Comparison of ENCODE assay signal across 9 cellular contexts in genomic region chr1:112704908-112705627, GRCh38. TPM values are rescaled to one million over a fixed set of nuclear protein-coding genes. Genes with fewer than 3 reads are reported as not detected.
DNase-seq lines count a peak whose midpoint lies in the region; ATAC-seq lines count a peak whose summit lies in the region.
"Had no signal": no experiment of that assay in that cellular context is flagged by ENCODE, and none has a peak within 500 bp of the region (broad histone marks: within the 10 kb centered on the region; RNA-seq: fewer than 3 reads in every experiment).

No MANE protein-coding gene starts in this region.

- no peaks in the 10 kb centered on the region for H3K36me3 ChIP-seq in CD8-positive, alpha-beta memory T cell (ENCODE audit: insufficient read depth, low read length)
- H3K36me3 ChIP-seq in mucosa of rectum (ENCODE audit: control insufficient read depth in 2 of 2, insufficient read depth in 2 of 2, low read length in 2 of 2), result peaks cover 28% of the 10 kb centered on the region in 2 donors
- no peaks in the 10 kb centered on the region for H3K36me3 ChIP-seq in urinary bladder (ENCODE audit: insufficient read depth)
- H3K36me3 ChIP-seq: neutrophil had no signal

- H3K4me1 ChIP-seq in CD8-positive, alpha-beta memory T cell (ENCODE audit: insufficient read depth, low read length), result peaks cover 52% of the 10 kb centered on the region
- H3K4me1 ChIP-seq in mucosa of rectum (ENCODE audit: control insufficient read depth in 2 of 2, insufficient read depth in 2 of 2, low read length in 2 of 2), result peaks cover 54 to 60% of the 10 kb centered on the region in 2 donors
- peaks cover 1% of the 10 kb centered on the region for H3K4me1 ChIP-seq in urinary bladder (ENCODE audit: insufficient read depth)

- peak overlapping the region; percentile 71 for H3K27ac ChIP-seq in CD8-positive, alpha-beta memory T cell (ENCODE audit: low read depth, low read length)
- H3K27ac ChIP-seq in mucosa of rectum (ENCODE audit: low read depth in 2 of 2, low read length in 2 of 2), result peak overlapping the region; percentile 86 to 96
- peak overlapping the region; percentile 77 for H3K27ac ChIP-seq in urinary bladder (ENCODE audit: low read depth)
- H3K27ac ChIP-seq: neutrophil had no signal

- POLR2A ChIA-PET in CD8-positive, alpha-beta memory T cell (lab: Charles Lee), result interaction anchor here (0.5 to 1.4 kb wide), 4 partner anchors 10 to 86 kb away, joined by 3 to 14 read pairs (median 4); partner anchors contain the start of genes CAPZA1, PPM1J and ST7L

- H3K9me3 ChIP-seq in CD8-positive, alpha-beta memory T cell (ENCODE audit: low read length), result no peaks in the 10 kb centered on the region
- H3K9me3 ChIP-seq in mucosa of rectum (ENCODE audit: control insufficient read depth in 2 of 2, low read length in 2 of 2), result no peaks in the 10 kb centered on the region
- H3K9me3 ChIP-seq: neutrophil had no signal

- 1% methylated on average over 13 of the region's 13 CpGs for WGBS in urinary bladder

- ATAC-seq in GM18907 (IDR thresholded peaks at IDR 0.05; ENCODE audit: unreplicated experiment) (peak; percentile 66), HG03066 (IDR thresholded peaks at IDR 0.05; ENCODE audit: low read depth, unreplicated experiment) (peak; percentile 69), esophagus mucosa (peak; percentile 56)

- peak overlapping the region; percentile 66 to 94 (median 81) for H3K4me3 Mint-ChIP-seq in CD8-positive, alpha-beta memory T cell

- peaks cover 2 to 5% of the 10 kb centered on the region in 2 donors for H3K27me3 Mint-ChIP-seq in CD8-positive, alpha-beta memory T cell

- peaks cover 0 to 7% (median 0%) of the 10 kb centered on the region in 3 donors for H3K36me3 Mint-ChIP-seq in CD8-positive, alpha-beta memory T cell

- DNase-seq in CD8-positive, alpha-beta memory T cell, result peak; percentile 36 to 67 (median 38)
- DNase-seq in NCI-H2227 treated with DMSO at 0.1 percent for 48 hours (lab: John Stamatoyannopoulos, UW), result peak; percentile 82
- DNase-seq in activated CD8-positive, alpha-beta memory T cell treated with anti-CD3 and anti-CD28 coated beads for 48 hours (ENCODE audit: low read depth in 2 of 3, low spot score in 2 of 3), result peak in 2 of 3 experiments; percentile 22 to 25

- H3K9ac ChIP-seq in mucosa of rectum (ENCODE audit: low read depth in 1 of 2, low read length in 2 of 2), result peak overlapping the region; percentile 80 to 98

- H3K4me1 Mint-ChIP-seq in CD8-positive, alpha-beta memory T cell, result peaks cover 58 to 63% (median 61%) of the 10 kb centered on the region in 3 donors

- CTCF ChIA-PET in CD8-positive, alpha-beta memory T cell (lab: Charles Lee), result interaction anchor here (1.0 to 3.7 kb wide), 4 partner anchors 10 to 314 kb away, joined by 3 to 40 read pairs (median 10); partner anchors contain the start of gene PPM1J

- H3K9me3 Mint-ChIP-seq in CD8-positive, alpha-beta memory T cell, result no peaks in the 10 kb centered on the region

- no peaks in the 10 kb centered on the region for H3K27me3 ChIP-seq in CD8-positive, alpha-beta memory T cell (ENCODE audit: insufficient read depth, low read length, poor library complexity, severe bottlenecking)
- no peaks in the 10 kb centered on the region for H3K27me3 ChIP-seq in mucosa of rectum (ENCODE audit: control insufficient read depth in 2 of 2, insufficient read depth in 2 of 2, low read length in 2 of 2)

- peak overlapping the region; percentile 67 to 97 (median 88) for H3K27ac Mint-ChIP-seq in CD8-positive, alpha-beta memory T cell

- peak overlapping the region; percentile 35 for H3K4me3 ChIP-seq in CD8-positive, alpha-beta memory T cell (ENCODE audit: low read length)
- H3K4me3 ChIP-seq in mucosa of rectum (ENCODE audit: low read length in 2 of 2) (peak overlapping the region; percentile 80 to 81), urinary bladder (ENCODE audit: low read depth, low read length) (peak overlapping the region; percentile 14)

RNA-seq across cellular contexts. Expression of gene RHOC, which starts 1.9 kb away (rescaled TPM):
- total RNA-seq in CD8-positive, alpha-beta memory T cell, result 10 to 100 TPM; 20.3 to 23.0 TPM
- 53.2 TPM for polyA plus RNA-seq in CD8-positive, alpha-beta memory T cell
- total RNA-seq in esophagus mucosa, result 69.5 TPM
- 149 TPM for total RNA-seq in urinary bladder
- 300 TPM for polyA plus RNA-seq in urinary bladder

RNA-seq across cellular contexts. Expression of gene PPM1J, which starts 10.1 kb away (rescaled TPM):
- total RNA-seq in CD8-positive, alpha-beta memory T cell, result under 1 TPM in 1 of 2 experiments, not detected in 1; 0.33 TPM
- not detected for polyA plus RNA-seq in CD8-positive, alpha-beta memory T cell
- total RNA-seq in esophagus mucosa (2.1 TPM), urinary bladder (0.37 TPM)
- polyA plus RNA-seq in urinary bladder, result 1.5 TPM

RNA-seq across cellular contexts. Expression of gene MOV10, which starts 30.6 kb away (rescaled TPM):
- total RNA-seq in CD8-positive, alpha-beta memory T cell, result 10 to 100 TPM; 29.9 to 31.0 TPM
- 33.7 TPM for polyA plus RNA-seq in CD8-positive, alpha-beta memory T cell
- total RNA-seq in esophagus mucosa (50.2 TPM), urinary bladder (27.5 TPM)
- polyA plus RNA-seq in urinary bladder, result 36.1 TPM

Comparison
In these comparisons a context has a peak if more than half of its experiments do, and no peak if none do; other contexts are left out.
1. Peak in every context shown above with its lines: DNase-seq, ATAC-seq, H3K4me3 ChIP-seq and H3K27ac ChIP-seq.
2. DNase-seq: peak in every context shown above with its lines; median percentile 82 in NCI-H2227 treated with DMSO at 0.1 percent for 48 hours; 38 in CD8-positive, alpha-beta memory T cell; 24 in activated CD8-positive, alpha-beta memory T cell treated with anti-CD3 and anti-CD28 coated beads for 48 hours.
3. H3K4me3 ChIP-seq: peak in every context shown above with its lines; median percentile 80 in mucosa of rectum; 35 in CD8-positive, alpha-beta memory T cell; 14 in urinary bladder.